ENCODE assay signal across 1 cellular context in the genomic region with DNA sequence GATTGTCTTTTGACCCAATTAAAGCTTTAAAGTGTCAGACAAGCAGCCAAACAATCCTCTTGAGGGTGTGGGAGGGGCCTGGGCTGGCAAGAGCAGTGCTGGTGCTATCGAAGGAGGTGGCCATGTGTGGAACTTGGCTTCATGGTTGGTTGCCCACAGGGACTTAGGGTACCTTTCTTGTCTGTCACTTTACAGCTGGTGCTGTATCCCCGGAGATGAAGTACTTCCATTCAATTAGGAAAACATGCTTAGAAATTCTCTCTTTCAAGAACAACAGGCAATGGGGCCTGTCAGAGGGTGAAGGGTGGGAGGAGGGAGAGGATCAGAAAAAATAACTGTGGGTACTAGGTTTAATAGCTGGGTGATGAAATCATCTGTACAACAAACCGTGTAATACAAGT.
TF ChIP-seq lines count a peak whose summit lies in the region.

No MANE protein-coding gene starts in this region.

TF ChIP-seq in HEK293, 187 proteins besides CTCF, POLR2A, EP300 and RAD21 (continued from another document):
- TF ChIP-seq, protein P1, sequence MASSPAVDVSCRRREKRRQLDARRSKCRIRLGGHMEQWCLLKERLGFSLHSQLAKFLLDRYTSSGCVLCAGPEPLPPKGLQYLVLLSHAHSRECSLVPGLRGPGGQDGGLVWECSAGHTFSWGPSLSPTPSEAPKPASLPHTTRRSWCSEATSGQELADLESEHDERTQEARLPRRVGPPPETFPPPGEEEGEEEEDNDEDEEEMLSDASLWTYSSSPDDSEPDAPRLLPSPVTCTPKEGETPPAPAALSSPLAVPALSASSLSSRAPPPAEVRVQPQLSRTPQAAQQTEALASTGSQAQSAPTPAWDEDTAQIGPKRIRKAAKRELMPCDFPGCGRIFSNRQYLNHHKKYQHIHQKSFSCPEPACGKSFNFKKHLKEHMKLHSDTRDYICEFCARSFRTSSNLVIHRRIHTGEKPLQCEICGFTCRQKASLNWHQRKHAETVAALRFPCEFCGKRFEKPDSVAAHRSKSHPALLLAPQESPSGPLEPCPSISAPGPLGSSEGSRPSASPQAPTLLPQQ (tag by site-specific recombination; IDR thresholded peaks at IDR 0.05), result 0 out of 2 replicates have a peak, but pooled peaks have one; percentile 17
- TF ChIP-seq, protein P2, sequence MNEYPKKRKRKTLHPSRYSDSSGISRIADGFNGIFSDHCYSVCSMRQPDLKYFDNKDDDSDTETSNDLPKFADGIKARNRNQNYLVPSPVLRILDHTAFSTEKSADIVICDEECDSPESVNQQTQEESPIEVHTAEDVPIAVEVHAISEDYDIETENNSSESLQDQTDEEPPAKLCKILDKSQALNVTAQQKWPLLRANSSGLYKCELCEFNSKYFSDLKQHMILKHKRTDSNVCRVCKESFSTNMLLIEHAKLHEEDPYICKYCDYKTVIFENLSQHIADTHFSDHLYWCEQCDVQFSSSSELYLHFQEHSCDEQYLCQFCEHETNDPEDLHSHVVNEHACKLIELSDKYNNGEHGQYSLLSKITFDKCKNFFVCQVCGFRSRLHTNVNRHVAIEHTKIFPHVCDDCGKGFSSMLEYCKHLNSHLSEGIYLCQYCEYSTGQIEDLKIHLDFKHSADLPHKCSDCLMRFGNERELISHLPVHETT (tag by site-specific recombination; IDR thresholded peaks at IDR 0.05), result 0 out of 2 replicates have a peak, but pooled peaks have one; percentile 15
